In the genomic region with DNA sequence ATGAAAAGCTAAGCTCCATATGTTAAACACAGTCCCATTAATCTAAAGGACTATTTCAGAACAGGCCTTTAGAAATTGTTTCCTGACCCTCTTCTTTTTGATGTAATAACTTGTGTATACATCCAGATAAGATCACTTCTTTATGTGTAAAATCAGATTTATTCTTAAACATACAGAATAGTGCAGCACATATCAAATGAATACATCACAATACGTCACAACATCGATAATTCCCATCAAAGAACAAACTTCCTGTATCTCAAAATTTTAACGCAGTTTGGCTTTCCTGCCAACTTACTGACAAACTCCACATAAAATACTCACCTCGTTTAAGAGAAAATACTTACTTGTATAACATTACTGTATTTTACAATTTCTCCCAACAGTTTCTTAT, we compare ENCODE assay signal across 22 cellular contexts.
DNase-seq lines count a peak whose midpoint lies in the region; ATAC-seq and TF ChIP-seq lines count a peak whose summit lies in the region.
"Had no signal": no experiment of that assay in that cellular context is flagged by ENCODE, and none has a peak within 500 bp of the region (broad histone marks: within the 10 kb centered on the region; RNA-seq: fewer than 3 reads in every experiment).

No MANE protein-coding gene starts in this region.

- TF ChIP-seq POLR2A in esophagus muscularis mucosa (IDR thresholded peaks at IDR 0.05; ENCODE audit: low read depth) = no peak

- no peak for DNase-seq in AG04450 (ENCODE audit: low read depth, low spot score)
- DNase-seq in SJSA1 (ENCODE audit: low read depth in 1 of 2, low spot score in 2 of 2) = no peak
- no peak for DNase-seq in esophagus muscularis mucosa (ENCODE audit: extremely low spot score)
- DNase-seq in osteocyte (ENCODE audit: extremely low spot score, unreplicated experiment) = no peak
- no peak for DNase-seq in natural killer cell
- no peak for DNase-seq in medulla oblongata (ENCODE audit: extremely low spot score)
- no peak for DNase-seq in inferior parietal cortex (ENCODE audit: extremely low spot score)
- DNase-seq in kidney glomerular epithelial cell (lab: John Stamatoyannopoulos, UW) = no peak
- DNase-seq: activated CD4-positive, CD25-positive, alpha-beta regulatory T cell treated with anti-CD3 and anti-CD28 coated beads, Interleukin-2, amount 50 U/mL, for 72 hours; dorsolateral prefrontal cortex; erythroblast; naive thymus-derived CD4-positive, alpha-beta T cell; NCI-H1417 treated with DMSO at 0.1 percent for 48 hours; NCI-H2171 treated with DMSO at 0.1 percent for 48 hours; NCI-H748 treated with DMSO at 0.1 percent for 48 hours; stimulated activated CD8-positive, alpha-beta memory T cell treated with anti-CD3 and anti-CD28 coated beads, Interleukin-4, amount 100 ng/mL, for 48 hours; substantia nigra; T-helper 9 cell had no signal

- intact Hi-C loops in esophagus muscularis mucosa (cut with DNase I) (loop anchor here (10.0 kb wide), 1 partner anchor 110 kb away; a partner anchor contains a TSS), natural killer cell (cut with micrococcal nuclease) (no loop called here)

- TF ChIP-seq CTCF in AG04450 (IDR thresholded peaks at IDR 0.05; ENCODE audit: low read depth, low read length) = no peak
- no peak for TF ChIP-seq CTCF in esophagus muscularis mucosa (IDR thresholded peaks at IDR 0.05)
- TF ChIP-seq CTCF in osteocyte (IDR thresholded peaks at IDR 0.05) = no peak
- TF ChIP-seq CTCF in natural killer cell (IDR thresholded peaks at IDR 0.05) = no peak

- peak overlapping the region; percentile 15; the same call in 1 of the 2 replicates for H3K4me3 ChIP-seq in AG04450 (ENCODE audit: low read depth, low read length)
- H3K4me3 ChIP-seq in SJSA1 = peak overlapping the region; percentile 10
- peak overlapping the region in 1 of 4 donors; percentile 5 for H3K4me3 ChIP-seq in esophagus muscularis mucosa
- H3K4me3 ChIP-seq: SK-N-MC had no signal

- no peak overlapping the region for H3K27ac ChIP-seq in AG04450 (ENCODE audit: low read depth, low read length)
- peak overlapping the region; percentile 78 for H3K27ac ChIP-seq in SJSA1
- peak overlapping the region; percentile 40 to 66 (median 60) for H3K27ac ChIP-seq in esophagus muscularis mucosa (replicated peaks in 1 of 4)
- H3K27ac ChIP-seq: SK-N-MC had no signal

- H3K36me3 Mint-ChIP-seq in osteocyte (ENCODE audit: unreplicated experiment) (no peaks in the 10 kb centered on the region), natural killer cell (no peaks in the 10 kb centered on the region)

- TF ChIP-seq EP300 in esophagus muscularis mucosa (IDR thresholded peaks at IDR 0.05) = no peak

- no peak for ATAC-seq in natural killer cell
- ATAC-seq: HepG2; naive thymus-derived CD4-positive, alpha-beta T cell; Panc1 had no signal

- H3K9me3 ChIP-seq in AG04450 (ENCODE audit: control insufficient read depth, insufficient read depth, low read length) (no peaks in the 10 kb centered on the region; the same call in 1 of the 2 replicates), SJSA1 (replicated peaks) (no peaks in the 10 kb centered on the region), esophagus muscularis mucosa (no peaks in the 10 kb centered on the region)

- H3K4me1 ChIP-seq in SJSA1 (replicated peaks) (peaks cover 34% of the 10 kb centered on the region), esophagus muscularis mucosa (peaks cover 21 to 36% (median 29%) of the 10 kb centered on the region in 4 donors)

- POLR2A ChIA-PET in AG04450 (lab: Yijun Ruan, JAX) = interaction anchor here (1.0 kb wide), 1 partner anchor 108 kb away, joined by 3 read pairs; no protein-coding TSS in a partner anchor

- no peaks in the 10 kb centered on the region for H3K27me3 ChIP-seq in AG04450 (ENCODE audit: control insufficient read depth, insufficient read depth, low read length)
- H3K27me3 ChIP-seq in SJSA1 (replicated peaks) = no peaks in the 10 kb centered on the region
- no peaks in the 10 kb centered on the region for H3K27me3 ChIP-seq in esophagus muscularis mucosa
- H3K27me3 ChIP-seq: dorsolateral prefrontal cortex had no signal

- 45% methylated on average over 4 of the region's 4 CpGs for WGBS in esophagus muscularis mucosa

- H3K4me1 Mint-ChIP-seq in osteocyte (ENCODE audit: unreplicated experiment) (peaks cover 21% of the 10 kb centered on the region), natural killer cell (peaks cover 30 to 40% of the 10 kb centered on the region in 2 donors)
- H3K4me1 Mint-ChIP-seq: CD14-positive monocyte had no signal

- no peaks in the 10 kb centered on the region for H3K27me3 Mint-ChIP-seq in osteocyte (ENCODE audit: unreplicated experiment)
- no peaks in the 10 kb centered on the region for H3K27me3 Mint-ChIP-seq in natural killer cell (ENCODE audit: low read depth in 2 of 2)
- H3K27me3 Mint-ChIP-seq: naive thymus-derived CD4-positive, alpha-beta T cell had no signal

- H3K4me3 Mint-ChIP-seq in osteocyte (ENCODE audit: unreplicated experiment) (no peak overlapping the region), natural killer cell (no peak overlapping the region)
- H3K4me3 Mint-ChIP-seq: CD14-positive monocyte; naive thymus-derived CD4-positive, alpha-beta T cell had no signal

- H3K27ac Mint-ChIP-seq in osteocyte (ENCODE audit: unreplicated experiment) (peak overlapping the region; percentile 78), natural killer cell (no peak overlapping the region)
- H3K27ac Mint-ChIP-seq: CD14-positive monocyte had no signal

- H3K9me3 Mint-ChIP-seq in osteocyte (ENCODE audit: unreplicated experiment) (no peaks in the 10 kb centered on the region), natural killer cell (no peaks in the 10 kb centered on the region)
- H3K9me3 Mint-ChIP-seq: CD14-positive monocyte; naive thymus-derived CD4-positive, alpha-beta T cell had no signal

- H3K36me3 ChIP-seq in SJSA1 (no peaks in the 10 kb centered on the region), esophagus muscularis mucosa (no peaks in the 10 kb centered on the region)

- CTCF ChIA-PET in AG04450 (lab: Charles Lee) = interaction anchor here (1.5 kb wide), 1 partner anchor 121 kb away, joined by 4 read pairs; no protein-coding TSS in a partner anchor
